ENCODE assay signal across 29 cellular contexts in genomic region chr9:82563841-82564240, GRCh38.
"Had no signal": no experiment of that assay in that cellular context is flagged by ENCODE, and none has a peak within 500 bp of the region (broad histone marks: within the 10 kb centered on the region; RNA-seq: fewer than 3 reads in every experiment).

No MANE protein-coding gene starts in this region.

- H3K9me3 ChIP-seq: colonic mucosa, esophagus muscularis mucosa, esophagus squamous epithelium, gastrocnemius medialis, gastroesophageal sphincter, heart right ventricle had no signal

- H3K27me3 Mint-ChIP-seq: dendritic cell treated with granulocyte-macrophage colony-stimulating factor and Interleukin-4, amounts not matched to agents 40 ng/mL and 50 ng/mL, for 4 days; effector memory CD8-positive, alpha-beta T cell had no signal

- H3K4me3 Mint-ChIP-seq: dendritic cell treated with granulocyte-macrophage colony-stimulating factor and Interleukin-4, amounts not matched to agents 40 ng/mL and 50 ng/mL, for 4 days; effector memory CD8-positive, alpha-beta T cell; endodermal cell had no signal

- H3K36me3 ChIP-seq: colonic mucosa, esophagus muscularis mucosa, esophagus squamous epithelium, gastrocnemius medialis, gastroesophageal sphincter, heart left ventricle, heart right ventricle had no signal

- H3K4me3 ChIP-seq: colonic mucosa, coronary artery, dorsolateral prefrontal cortex, esophagus muscularis mucosa, esophagus squamous epithelium, gastrocnemius medialis, gastroesophageal sphincter, heart left ventricle, heart right ventricle had no signal

- H3K27ac ChIP-seq: colonic mucosa, coronary artery, dorsolateral prefrontal cortex, epithelial cell of prostate, esophagus muscularis mucosa, esophagus squamous epithelium, foreskin keratinocyte, gastrocnemius medialis, gastroesophageal sphincter, heart left ventricle, heart right ventricle had no signal

- H3K27ac Mint-ChIP-seq: dendritic cell treated with granulocyte-macrophage colony-stimulating factor and Interleukin-4, amounts not matched to agents 40 ng/mL and 50 ng/mL, for 4 days; effector memory CD8-positive, alpha-beta T cell; endodermal cell had no signal

- H3K4me1 ChIP-seq: colonic mucosa, esophagus squamous epithelium, foreskin keratinocyte, gastrocnemius medialis had no signal

- H3K9me3 Mint-ChIP-seq: dendritic cell treated with granulocyte-macrophage colony-stimulating factor and Interleukin-4, amounts not matched to agents 40 ng/mL and 50 ng/mL, for 4 days; endodermal cell had no signal

- FAIRE-seq: colon, endometrium, endothelial cell of umbilical vein, frontal cortex had no signal

- ATAC-seq: effector memory CD8-positive, alpha-beta T cell; esophagus mucosa; foreskin keratinocyte; gastrocnemius medialis; gastroesophageal sphincter; heart left ventricle; heart right ventricle had no signal

- DNase-seq: colonic mucosa; cortex of kidney; dermis blood vessel endothelial cell; dorsolateral prefrontal cortex; effector CD4-positive, alpha-beta T cell; effector CD8-positive, alpha-beta T cell; effector memory CD4-positive, alpha-beta T cell; effector memory CD8-positive, alpha-beta T cell; endodermal cell; erythroblast; esophagus squamous epithelium; foreskin fibroblast; foreskin keratinocyte; foreskin melanocyte; gastrocnemius medialis; glutamatergic neuron; head of caudate nucleus; heart left ventricle; heart right ventricle had no signal

- H3K27me3 ChIP-seq: colonic mucosa, dorsolateral prefrontal cortex, esophagus muscularis mucosa, esophagus squamous epithelium, foreskin keratinocyte, gastrocnemius medialis, gastroesophageal sphincter, heart left ventricle, heart right ventricle had no signal
